8 cellular contexts compared by ENCODE assay signal in the genomic region with DNA sequence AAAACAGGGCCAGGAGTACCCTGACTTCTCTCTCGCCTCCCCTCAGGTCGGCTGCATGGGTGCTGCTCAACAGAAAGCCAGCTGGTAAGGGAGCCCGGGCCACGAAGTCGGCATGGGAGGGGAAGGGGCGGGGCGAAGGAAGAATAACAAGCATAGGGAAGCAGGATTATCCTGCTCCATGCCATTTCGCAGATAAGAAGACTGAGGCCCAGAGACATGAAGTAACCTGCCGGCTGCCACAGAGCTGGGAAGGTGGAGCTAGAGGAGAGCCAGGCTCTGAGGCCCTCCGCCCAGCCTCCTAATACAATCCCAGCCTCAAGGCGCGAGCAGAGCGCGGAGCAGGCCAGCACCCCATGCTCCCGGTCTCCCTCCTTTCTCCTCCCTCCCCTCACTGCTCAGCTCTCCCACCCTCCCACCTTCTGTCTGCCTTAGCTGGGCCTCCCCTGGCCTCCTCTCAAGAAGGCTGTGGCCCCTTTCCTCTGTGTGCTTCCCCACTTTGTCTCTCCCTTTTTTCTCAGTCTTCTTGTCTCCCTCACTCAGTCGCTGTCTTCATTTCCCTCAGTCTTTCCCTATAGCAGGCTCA. TPM values are rescaled to one million over a fixed set of nuclear protein-coding genes. Genes with fewer than 3 reads are reported as not detected.
DNase-seq lines count a peak whose midpoint lies in the region; ATAC-seq and TF ChIP-seq lines count a peak whose summit lies in the region.

No MANE protein-coding gene starts in this region.

- CTCF ChIA-PET in RWPE1 (lab: Yijun Ruan, JAX), result interaction anchor here (0.5 to 0.7 kb wide), 2 partner anchors 27 to 740 kb away, joined by 3 to 5 read pairs; no protein-coding TSS in a partner anchor

- H3K9me3 ChIP-seq in ovary, result no peaks in the 10 kb centered on the region

- no peaks in the 10 kb centered on the region for H3K27me3 ChIP-seq in ovary

- peaks cover 6% of the 10 kb centered on the region for H3K4me1 ChIP-seq in ovary (ENCODE audit: insufficient read depth)

- no peak for DNase-seq in AG10803 (ENCODE audit: low read depth)
- DNase-seq in RWPE1 (ENCODE audit: low spot score), result no peak
- DNase-seq in ovary, result peak in 3 of 5 donors; percentile 42 to 55 (median 54)
- no peak for DNase-seq in HK-2 (ENCODE audit: unreplicated experiment)
- DNase-seq in HCEC 1CT, result no peak
- DNase-seq in mucosa of gallbladder (ENCODE audit: low spot score), result no peak

- TF ChIP-seq CTCF in AG10803 (conservative IDR thresholded peaks at IDR 0.05; ENCODE audit: low read length) (no peak), RWPE1 (conservative IDR thresholded peaks at IDR 0.05; ENCODE audit: low read depth) (no peak), ovary (IDR thresholded peaks at IDR 0.05) (no peak)

- POLR2A ChIA-PET in RWPE1 (lab: Yijun Ruan, JAX; ENCODE audit: low non-redundant PET), result interaction anchor here (0.5 to 1.6 kb wide), 3 partner anchors 11 to 18 kb away, joined by 3 to 13 read pairs (median 3); partner anchors contain the start of gene HMGA1

- H3K27ac ChIP-seq in RWPE1 (peak overlapping the region; percentile 89), ovary (peak overlapping the region; percentile 20 to 41)

- intact Hi-C loops in ovary (cut with DNase I), result no loop called here

- H3K36me3 ChIP-seq in ovary, result no peaks in the 10 kb centered on the region

- 10 to 11% (median 10%) methylated on average over 16 of the region's 16 CpGs for WGBS in ovary, 3 donors

- TF ChIP-seq EP300 in ovary (IDR thresholded peaks at IDR 0.05), result no peak

- peak; percentile 29 for ATAC-seq in GM21526 (IDR thresholded peaks at IDR 0.05; ENCODE audit: low FRiP score, unreplicated experiment)
- ATAC-seq in esophagus mucosa, result peak; percentile 55

- peak overlapping the region; percentile 54 for H3K4me3 ChIP-seq in AG10803 (ENCODE audit: low read length)
- peak overlapping the region; percentile 35 for H3K4me3 ChIP-seq in ovary

- no peak for TF ChIP-seq POLR2A in ovary (IDR thresholded peaks at IDR 0.05)

RNA-seq across cellular contexts. Expression of gene HMGA1, which starts 13.2 kb away (rescaled TPM):
- 244 TPM for total RNA-seq in esophagus mucosa
- 10 to 100 TPM in 4 of 7 donors, 1 to 10 TPM in 3; 5.1 to 39.9 (median 10.4) TPM for total RNA-seq in ovary
- 1 to 10 TPM; 2.4 to 5.6 TPM for polyA plus RNA-seq in ovary
- 88.6 TPM for total RNA-seq in mucosa of gallbladder

RNA-seq across cellular contexts. Expression of gene SMIM29, which starts 25.3 kb away (rescaled TPM):
- 30.6 TPM for total RNA-seq in esophagus mucosa
- total RNA-seq in ovary, result 10 to 100 TPM; 14.7 to 26.6 (median 17.8) TPM
- polyA plus RNA-seq in ovary, result 10 to 100 TPM in 1 of 2 donors, 1 to 10 TPM in 1; 2.0 to 26.3 TPM
- total RNA-seq in mucosa of gallbladder, result 28.9 TPM

Comparison
In these comparisons a context has a peak if more than half of its experiments do, and no peak if none do; other contexts are left out.
1. DNase-seq: peak in ovary (3 of 5); none in AG10803 (single experiment), RWPE1 (single experiment), HK-2 (single experiment), HCEC 1CT (single experiment) and mucosa of gallbladder (single experiment).